ENCODE assay signal across 13 cellular contexts in the genomic region with DNA sequence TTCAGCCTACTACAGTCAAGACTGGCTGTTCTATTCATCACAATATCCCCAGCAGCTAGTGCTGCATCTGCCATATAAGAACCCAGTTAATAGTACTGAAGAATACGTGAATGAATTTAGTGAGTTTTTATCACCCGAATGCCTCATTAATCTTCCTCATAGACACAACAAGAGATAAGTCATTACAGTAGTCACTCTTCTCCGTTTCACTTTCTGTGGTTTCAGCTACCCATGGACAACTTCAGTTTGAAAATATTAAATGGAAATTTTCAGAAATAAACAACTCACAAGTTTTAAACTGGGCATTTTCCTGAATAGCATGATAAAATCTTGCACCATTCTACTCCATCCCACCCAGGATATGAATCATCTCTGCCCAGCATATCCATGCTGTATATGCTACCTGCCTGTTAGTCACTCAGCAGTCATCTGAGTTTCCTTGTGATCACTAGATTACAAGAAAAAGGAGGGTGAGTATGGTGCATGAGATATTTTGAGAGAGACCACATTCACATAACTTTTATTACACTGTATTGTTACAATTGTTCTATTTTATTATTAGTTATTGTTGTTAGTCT.
A peak's percentile ranks its signal among the peaks of the same experiment; 100 is the strongest.
DNase-seq lines count a peak whose midpoint lies in the region; ATAC-seq and TF ChIP-seq lines count a peak whose summit lies in the region.
"Had no signal": no experiment of that assay in that cellular context is flagged by ENCODE, and none has a peak within 500 bp of the region (broad histone marks: within the 10 kb centered on the region; RNA-seq: fewer than 3 reads in every experiment).

No MANE protein-coding gene starts in this region.

- no CpG with 5 or more reads among the region's 3 CpGs for WGBS in IMR-90 (ENCODE audit: extremely low coverage in 2 of 2, insufficient read length in 1 of 2), 2 experiments

- peak overlapping the region; percentile 46 for H2BK120ac ChIP-seq in IMR-90 (ENCODE audit: low read depth, low read length)

- peak; percentile 42 for DNase-seq in AG10803 (ENCODE audit: low read depth)
- peak; percentile 79 for DNase-seq in IMR-90
- DNase-seq in epithelial cell of proximal tubule (ENCODE audit: low read depth): peak; percentile 69
- DNase-seq in middle frontal gyrus (ENCODE audit: extremely low spot score, low spot score): no peak
- DNase-seq in left ventricle myocardium superior: no peak
- DNase-seq in retina: no peak
- DNase-seq: activated CD4-positive, alpha-beta T cell treated with anti-CD3 and anti-CD28 coated beads, Interleukin-2, amount 50 U/mL, for 48 hours; CD4-positive, CD25-positive, alpha-beta regulatory T cell; immature natural killer cell had no signal

- H4K20me1 ChIP-seq in IMR-90 (ENCODE audit: insufficient read depth, low read length): no peaks in the 10 kb centered on the region

- TF ChIP-seq CTCF in AG10803 (conservative IDR thresholded peaks at IDR 0.05; ENCODE audit: low read length): no peak
- no peak for TF ChIP-seq CTCF in IMR-90 (conservative IDR thresholded peaks at IDR 0.05; ENCODE audit: low read depth, low read length)
- TF ChIP-seq CTCF in epithelial cell of proximal tubule (conservative IDR thresholded peaks at IDR 0.05; ENCODE audit: low read depth, low read length): no peak

- 0 out of 2 replicates have a peak overlapping the region, but pooled peaks have one; percentile 26 for H3K23ac ChIP-seq in IMR-90 (ENCODE audit: low read depth, low read length)

- 0 out of 2 replicates have a peak, but pooled peaks cover 3% of the 10 kb centered on the region for H3K9me1 ChIP-seq in IMR-90 (ENCODE audit: insufficient read depth, low read length)

- H3K9ac ChIP-seq in IMR-90 (ENCODE audit: low read depth, low read length): no peak overlapping the region

- peak overlapping the region; percentile 47 for H2BK5ac ChIP-seq in IMR-90 (ENCODE audit: low read depth, low read length, poor library complexity, severe bottlenecking)

- no peak overlapping the region for H2BK15ac ChIP-seq in IMR-90 (ENCODE audit: low read depth, low read length)

- TF ChIP-seq RAD21 in IMR-90 (IDR thresholded peaks at IDR 0.05; ENCODE audit: low read length): no peak

- no TSS peak for BruUV-seq in IMR-90 (replicated peaks; lab: Mats Ljungman, UMichigan)

- no peaks in the 10 kb centered on the region for H3K27me3 ChIP-seq in IMR-90 (ENCODE audit: control insufficient read depth, insufficient read depth, low read length)

- peak overlapping the region; percentile 65; the same call in 1 of the 2 replicates for H2BK20ac ChIP-seq in IMR-90 (ENCODE audit: low read depth, low read length)

- in situ Hi-C loops in IMR-90 (cut with MboI; ENCODE audit: low sequenced_read_pairs): no loop called here

- CTCF ChIA-PET in IMR-90 (lab: Yijun Ruan, JAX): interaction anchor here (0.6 kb wide), 1 partner anchor 118 kb away, joined by 3 read pairs; no protein-coding TSS in a partner anchor

- no peak overlapping the region for H3K18ac ChIP-seq in IMR-90 (ENCODE audit: low read depth, low read length)

- H3K36me3 ChIP-seq in IMR-90 (ENCODE audit: control insufficient read depth, insufficient read depth, low read length): no peaks in the 10 kb centered on the region
- H3K36me3 ChIP-seq: thoracic aorta had no signal

- no peak overlapping the region for H2AK5ac ChIP-seq in IMR-90 (ENCODE audit: low read depth, low read length)

- H4K5ac ChIP-seq in IMR-90 (ENCODE audit: low read depth, low read length): no peak overlapping the region

- dilution Hi-C loops in IMR-90 (cut with HindIII; ENCODE audit: low sequenced_read_pairs, unreplicated experiment): no loop called here

- intact Hi-C loops in IMR-90 (cut with micrococcal nuclease): no loop called here
- intact Hi-C loops in left ventricle myocardium superior (cut with micrococcal nuclease): no loop called here

- peak overlapping the region; percentile 42; the same call in 1 of the 2 replicates for H3K4me2 ChIP-seq in IMR-90 (ENCODE audit: low read depth, low read length)

- no peak overlapping the region for H3K14ac ChIP-seq in IMR-90 (replicated peaks; ENCODE audit: low read depth, low read length)

- H2AK9ac ChIP-seq in IMR-90 (replicated peaks; ENCODE audit: low read depth, low read length, poor library complexity): no peak overlapping the region

- no peak overlapping the region for H2AFZ ChIP-seq in IMR-90 (replicated peaks; ENCODE audit: low read length, poor library complexity)

- H4K8ac ChIP-seq in IMR-90 (ENCODE audit: low read depth in 2 of 2, low read length in 2 of 2): peak overlapping the region in 1 of 2 experiments; percentile 51; a peak in 2 of 4 replicates

- TF ChIP-seq POLR2A in IMR-90 (IDR thresholded peaks at IDR 0.05; ENCODE audit: low read depth, low read length): no peak

- H4K91ac ChIP-seq in IMR-90 (ENCODE audit: insufficient read depth, low read depth, low read length): no peak overlapping the region

- no peak overlapping the region for H3K56ac ChIP-seq in IMR-90 (ENCODE audit: extremely low read depth, insufficient read depth, low read length)

- H3K4ac ChIP-seq in IMR-90 (ENCODE audit: low read depth, low read length): no peak overlapping the region

- ATAC-seq in GM21526 (IDR thresholded peaks at IDR 0.05; ENCODE audit: low FRiP score, unreplicated experiment) (peak; percentile 70), IMR-90 (ENCODE audit: low read depth) (peak; percentile 92), left ventricle myocardium superior (no peak), HG03139 (IDR thresholded peaks at IDR 0.05; ENCODE audit: unreplicated experiment) (no peak)
- ATAC-seq: K562 had no signal

- no peaks in the 10 kb centered on the region for H3K9me3 ChIP-seq in IMR-90 (ENCODE audit: control insufficient read depth, insufficient read depth, low read length)
- H3K9me3 ChIP-seq: thoracic aorta had no signal

- H3K27ac ChIP-seq in IMR-90 (ENCODE audit: insufficient read depth, low read length): no peak overlapping the region
- H3K27ac ChIP-seq: thoracic aorta had no signal

- POLR2A ChIA-PET in IMR-90 (lab: Charles Lee; ENCODE audit: unreplicated experiment): no interaction called here

- H3K4me3 ChIP-seq in AG10803 (ENCODE audit: low read length) (no peak overlapping the region), IMR-90 (ENCODE audit: insufficient read depth, low read depth, low read length) (no peak overlapping the region), epithelial cell of proximal tubule (ENCODE audit: low read depth, low read length) (no peak overlapping the region)
- H3K4me3 ChIP-seq: K562, thoracic aorta had no signal

- H3K4me1 ChIP-seq in IMR-90 (ENCODE audit: control insufficient read depth, insufficient read depth, low read length): no peaks in the 10 kb centered on the region

- no peaks in the 10 kb centered on the region for H3K79me1 ChIP-seq in IMR-90 (ENCODE audit: low read depth in 1 of 2, low read length in 2 of 2)

TF ChIP-seq in IMR-90, 13 proteins besides CTCF, POLR2A, EP300 and RAD21:
- TF ChIP-seq BHLHE40 (IDR thresholded peaks at IDR 0.05; ENCODE audit: low read depth, low read length) (no peak), NFE2L2 (IDR thresholded peaks at IDR 0.05; ENCODE audit: low read depth, low read length) (no peak), MXI1 (IDR thresholded peaks at IDR 0.05; ENCODE audit: borderline replicate concordance, low read depth, low read length) (no peak), MAFK (IDR thresholded peaks at IDR 0.05; ENCODE audit: low read depth, low read length) (no peak), SMC3 (IDR thresholded peaks at IDR 0.05; ENCODE audit: low read depth, low read length) (no peak), FOS (IDR thresholded peaks at IDR 0.05; ENCODE audit: low read depth, low read length) (peak; percentile 59; the same call in 1 of the 2 replicates), MAZ (IDR thresholded peaks at IDR 0.05; ENCODE audit: borderline replicate concordance, low read depth, low read length) (no peak), CEBPB (IDR thresholded peaks at IDR 0.05; ENCODE audit: low read depth, low read length) (peak; percentile 68), RFX5 (IDR thresholded peaks at IDR 0.05; ENCODE audit: low read depth, low read length) (no peak)
- TF ChIP-seq, protein P1, sequence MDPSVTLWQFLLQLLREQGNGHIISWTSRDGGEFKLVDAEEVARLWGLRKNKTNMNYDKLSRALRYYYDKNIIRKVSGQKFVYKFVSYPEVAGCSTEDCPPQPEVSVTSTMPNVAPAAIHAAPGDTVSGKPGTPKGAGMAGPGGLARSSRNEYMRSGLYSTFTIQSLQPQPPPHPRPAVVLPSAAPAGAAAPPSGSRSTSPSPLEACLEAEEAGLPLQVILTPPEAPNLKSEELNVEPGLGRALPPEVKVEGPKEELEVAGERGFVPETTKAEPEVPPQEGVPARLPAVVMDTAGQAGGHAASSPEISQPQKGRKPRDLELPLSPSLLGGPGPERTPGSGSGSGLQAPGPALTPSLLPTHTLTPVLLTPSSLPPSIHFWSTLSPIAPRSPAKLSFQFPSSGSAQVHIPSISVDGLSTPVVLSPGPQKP (IDR thresholded peaks at IDR 0.05; ENCODE audit: borderline replicate concordance, low read depth, low read length): no peak
- TF ChIP-seq, protein P2, sequence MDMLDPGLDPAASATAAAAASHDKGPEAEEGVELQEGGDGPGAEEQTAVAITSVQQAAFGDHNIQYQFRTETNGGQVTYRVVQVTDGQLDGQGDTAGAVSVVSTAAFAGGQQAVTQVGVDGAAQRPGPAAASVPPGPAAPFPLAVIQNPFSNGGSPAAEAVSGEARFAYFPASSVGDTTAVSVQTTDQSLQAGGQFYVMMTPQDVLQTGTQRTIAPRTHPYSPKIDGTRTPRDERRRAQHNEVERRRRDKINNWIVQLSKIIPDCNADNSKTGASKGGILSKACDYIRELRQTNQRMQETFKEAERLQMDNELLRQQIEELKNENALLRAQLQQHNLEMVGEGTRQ (IDR thresholded peaks at IDR 0.05; ENCODE audit: low read depth, low read length): no peak

Comparison
In these comparisons a context has a peak if more than half of its experiments do, and no peak if none do; other contexts are left out.
1. DNase-seq: peak in AG10803 (single experiment), IMR-90 (single experiment) and epithelial cell of proximal tubule (single experiment); none in middle frontal gyrus (single experiment), left ventricle myocardium superior (single experiment) and retina (single experiment).
2. ATAC-seq: peak in GM21526 (single experiment) and IMR-90 (single experiment); none in left ventricle myocardium superior (single experiment) and HG03139 (single experiment).